Comparison of ENCODE assay signal across 2 cellular contexts in genomic region chr1:59132353-59132752, GRCh38.
TF ChIP-seq lines count a peak whose summit lies in the region.

No MANE protein-coding gene starts in this region.

TF ChIP-seq in HEK293T, 16 proteins besides CTCF, POLR2A, EP300 and RAD21:
- TF ChIP-seq LEF1 (IDR thresholded peaks at IDR 0.05; ENCODE audit: borderline replicate concordance) (no peak), PKNOX1 (IDR thresholded peaks at IDR 0.05) (peak; percentile 32; the same call in 1 of the 2 replicates), SUZ12 (IDR thresholded peaks at IDR 0.05) (no peak), ELF4 (IDR thresholded peaks at IDR 0.05) (no peak), NFRKB (IDR thresholded peaks at IDR 0.05) (no peak)

TF ChIP-seq in H1, 55 proteins besides CTCF, POLR2A, EP300 and RAD21:
- TF ChIP-seq ATF3 (IDR thresholded peaks at IDR 0.05; ENCODE audit: insufficient read depth, low read depth, low read length) (no peak), EGR1 (IDR thresholded peaks at IDR 0.05; ENCODE audit: borderline replicate concordance, low read depth, low read length) (no peak), SIN3A (conservative IDR thresholded peaks at IDR 0.05 in 1 of 2, IDR thresholded peaks at IDR 0.05 in 1 of 2; ENCODE audit: low read depth in 1 of 2, low read length in 2 of 2) (no peak), ASH2L (IDR thresholded peaks at IDR 0.05; ENCODE audit: low read length) (no peak), CEBPB (IDR thresholded peaks at IDR 0.05; ENCODE audit: low read depth, low read length) (no peak), TBP (IDR thresholded peaks at IDR 0.05; ENCODE audit: low read depth, low read length) (no peak), SIRT6 (IDR thresholded peaks at IDR 0.05; ENCODE audit: low read length) (no peak), ZNF274 (IDR thresholded peaks at IDR 0.05; ENCODE audit: borderline replicate concordance, extremely low read depth, low read length) (no peak), MAFK (IDR thresholded peaks at IDR 0.05; ENCODE audit: low read depth, low read length) (no peak), TCF12 (IDR thresholded peaks at IDR 0.05; ENCODE audit: low read depth, low read length) (no peak), E2F6 (IDR thresholded peaks at IDR 0.05) (no peak), PHF8 (conservative IDR thresholded peaks at IDR 0.05; ENCODE audit: low read depth, low read length) (no peak), SAP30 (IDR thresholded peaks at IDR 0.05; ENCODE audit: insufficient read depth, insufficient replicate concordance, low read length) (no peak), GABPA (IDR thresholded peaks at IDR 0.05; ENCODE audit: borderline replicate concordance, insufficient read depth, low read length) (no peak), EZH2 (IDR thresholded peaks at IDR 0.05; ENCODE audit: low read depth, low read length, severe bottlenecking) (no peak), RXRA (IDR thresholded peaks at IDR 0.05; ENCODE audit: insufficient read depth, low read depth, low read length) (no peak), HDAC6 (IDR thresholded peaks at IDR 0.05; ENCODE audit: low read depth, low read length) (no peak), JUN (IDR thresholded peaks at IDR 0.05; ENCODE audit: low read depth, low read length) (no peak), HDAC2 (IDR thresholded peaks at IDR 0.05; ENCODE audit: borderline replicate concordance in 1 of 2, low read depth in 2 of 2, low read length in 2 of 2) (no peak), TEAD4 (IDR thresholded peaks at IDR 0.05; ENCODE audit: low read depth, low read length) (no peak)
